Comparison of ENCODE assay signal across 8 cellular contexts in the genomic region with DNA sequence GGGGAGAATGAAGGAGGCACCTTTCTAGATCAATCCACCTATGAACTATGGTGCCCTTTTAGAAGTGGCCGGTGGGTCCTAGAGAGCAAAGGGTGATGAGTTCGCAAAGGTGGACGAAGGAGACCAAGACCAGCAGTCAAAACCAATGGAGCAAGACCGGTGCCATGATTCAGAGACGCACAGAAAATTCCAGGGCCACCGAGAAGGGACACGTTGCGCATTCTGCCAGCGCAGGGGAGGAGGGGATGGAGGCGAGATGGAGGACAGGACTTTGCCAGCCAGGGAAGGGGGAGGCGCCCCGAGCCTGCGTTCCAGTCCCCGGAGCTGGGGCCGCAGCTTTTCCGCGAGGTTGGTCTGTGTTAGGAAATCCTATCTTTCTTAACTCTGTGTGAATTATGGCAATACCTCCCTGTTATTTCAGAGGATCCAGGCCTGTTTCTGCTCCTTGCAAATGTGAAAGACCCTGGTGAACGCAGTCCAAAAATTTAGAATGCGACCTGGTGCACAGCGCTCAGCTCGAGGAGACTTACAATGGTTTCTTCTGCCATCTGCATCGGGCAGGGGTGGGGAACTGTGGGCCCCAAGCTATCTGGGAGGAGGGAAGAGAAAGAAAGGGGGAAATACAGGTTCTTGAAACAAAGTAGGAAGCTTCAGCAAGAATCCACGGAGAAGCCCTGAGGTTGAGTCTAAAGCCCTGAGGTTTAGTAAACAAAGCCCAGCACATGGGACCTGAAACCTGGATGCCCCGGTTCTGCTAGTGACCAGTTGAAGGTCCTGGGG.
DNase-seq lines count a peak whose midpoint lies in the region; ATAC-seq and TF ChIP-seq lines count a peak whose summit lies in the region.

No MANE protein-coding gene starts in this region.

- no peak overlapping the region for H3K27ac Mint-ChIP-seq in HFFc6
- peak overlapping the region; percentile 96 for H3K27ac Mint-ChIP-seq in WTC11

- POLR2A ChIA-PET in WTC11 (lab: Charles Lee) = interaction anchor here (0.9 to 1.9 kb wide), 4 partner anchors 43 to 163 kb away, joined by 3 to 9 read pairs (median 3); partner anchors contain the start of genes MRPS6 and SLC5A3

- H3K27me3 Mint-ChIP-seq in HFFc6 (ENCODE audit: insufficient read depth) (peaks cover 2% of the 10 kb centered on the region), WTC11 (ENCODE audit: low read depth) (no peaks in the 10 kb centered on the region; the same call in 1 of the 2 replicates)

- TF ChIP-seq EP300 in sigmoid colon (IDR thresholded peaks at IDR 0.05) = no peak

- H3K36me3 Mint-ChIP-seq in HFFc6 (ENCODE audit: low read depth) (no peaks in the 10 kb centered on the region), WTC11 (peaks cover 5% of the 10 kb centered on the region; the same call in 1 of the 2 replicates)

- intact Hi-C loops in sigmoid colon (cut with DNase I) = loop anchor here (1.0 to 2.0 kb wide), 4 partner anchors 74 to 264 kb away; no protein-coding TSS in a partner anchor

- H3K9me3 ChIP-seq in sigmoid colon = no peaks in the 10 kb centered on the region

- peaks cover 0 to 74% (median 67%) of the 10 kb centered on the region in 4 donors for H3K4me1 ChIP-seq in sigmoid colon

- WGBS in sigmoid colon, 2 donors = 55 to 91% methylated on average over 24 of the region's 24 CpGs

- peak overlapping the region; percentile 71 to 87 (median 84) for H3K27ac ChIP-seq in sigmoid colon

- peak overlapping the region; percentile 62 for H3K4me3 ChIP-seq in iPS-11a (ENCODE audit: low read depth, low read length)
- peak overlapping the region in 3 of 4 donors; percentile 46 to 54 (median 49) for H3K4me3 ChIP-seq in sigmoid colon

- no peaks in the 10 kb centered on the region for H3K9me3 Mint-ChIP-seq in HFFc6
- peaks cover 4% of the 10 kb centered on the region for H3K9me3 Mint-ChIP-seq in WTC11

- DNase-seq in HFFc6 (no peak), WTC11 (ENCODE audit: low spot score) (peak; percentile 63), sigmoid colon (peak; percentile 84), DMS 273 treated with DMSO at 0.1 percent for 48 hours (lab: John Stamatoyannopoulos, UW) (no peak), NCI-H748 treated with DMSO at 0.1 percent for 48 hours (lab: John Stamatoyannopoulos, UW) (no peak)

- H3K4me1 Mint-ChIP-seq in HFFc6 (ENCODE audit: low read depth) (peaks cover 33% of the 10 kb centered on the region), WTC11 (peaks cover 73% of the 10 kb centered on the region)

- H3K4me3 Mint-ChIP-seq in HFFc6 (peak overlapping the region; percentile 86), WTC11 (peak overlapping the region; percentile 76)

- TF ChIP-seq POLR2A in sigmoid colon (IDR thresholded peaks at IDR 0.05) = no peak

- ATAC-seq in WTC11 (peak; percentile 58), HG03442 (IDR thresholded peaks at IDR 0.05; ENCODE audit: unreplicated experiment) (no peak), HG02571 (IDR thresholded peaks at IDR 0.05; ENCODE audit: unreplicated experiment) (no peak)

- H3K27me3 ChIP-seq in sigmoid colon = no peaks in the 10 kb centered on the region

- no peak for TF ChIP-seq CTCF in HFFc6 (IDR thresholded peaks at IDR 0.05)
- TF ChIP-seq CTCF in WTC11 (IDR thresholded peaks at IDR 0.05) = no peak
- TF ChIP-seq CTCF in sigmoid colon (IDR thresholded peaks at IDR 0.05) = no peak

- CTCF ChIA-PET in WTC11 (lab: Charles Lee) = interaction anchor here (0.6 to 4.6 kb wide), 14 partner anchors 14 to 1210 kb away, joined by 3 to 27 read pairs (median 5); partner anchors contain the start of genes MRPS6 and SLC5A3

- H3K36me3 ChIP-seq in sigmoid colon = no peaks in the 10 kb centered on the region

TF ChIP-seq in WTC11, 78 proteins besides CTCF, POLR2A, EP300 and RAD21:
- TF ChIP-seq MYBL2 (CRISPR knock-in tag; IDR thresholded peaks at IDR 0.05) (0 out of 2 replicates have a peak, but pooled peaks have one; percentile 5), ZNF423 (CRISPR knock-in tag; IDR thresholded peaks at IDR 0.05) (0 out of 2 replicates have a peak, but pooled peaks have one; percentile 5), MAX (CRISPR knock-in tag; IDR thresholded peaks at IDR 0.05) (peak; percentile 40), PRRX2 (CRISPR knock-in tag; IDR thresholded peaks at IDR 0.05) (no peak)

Comparison
In these comparisons a context has a peak if more than half of its experiments do, and no peak if none do; other contexts are left out.
1. DNase-seq: peak in WTC11 (single experiment) and sigmoid colon (single experiment); none in HFFc6 (single experiment), DMS 273 treated with DMSO at 0.1 percent for 48 hours (single experiment) and NCI-H748 treated with DMSO at 0.1 percent for 48 hours (single experiment).